3 cellular contexts compared by ENCODE assay signal in genomic region chr6:148091394-148091793, GRCh38.
"Had no signal": no experiment of that assay in that cellular context is flagged by ENCODE, and none has a peak within 500 bp of the region (broad histone marks: within the 10 kb centered on the region; RNA-seq: fewer than 3 reads in every experiment).

No MANE protein-coding gene starts in this region.

- H3K4me3 ChIP-seq: GM12878 had no signal

- DNase-seq: GDM1, GF-D8 had no signal
